In the genomic region with DNA sequence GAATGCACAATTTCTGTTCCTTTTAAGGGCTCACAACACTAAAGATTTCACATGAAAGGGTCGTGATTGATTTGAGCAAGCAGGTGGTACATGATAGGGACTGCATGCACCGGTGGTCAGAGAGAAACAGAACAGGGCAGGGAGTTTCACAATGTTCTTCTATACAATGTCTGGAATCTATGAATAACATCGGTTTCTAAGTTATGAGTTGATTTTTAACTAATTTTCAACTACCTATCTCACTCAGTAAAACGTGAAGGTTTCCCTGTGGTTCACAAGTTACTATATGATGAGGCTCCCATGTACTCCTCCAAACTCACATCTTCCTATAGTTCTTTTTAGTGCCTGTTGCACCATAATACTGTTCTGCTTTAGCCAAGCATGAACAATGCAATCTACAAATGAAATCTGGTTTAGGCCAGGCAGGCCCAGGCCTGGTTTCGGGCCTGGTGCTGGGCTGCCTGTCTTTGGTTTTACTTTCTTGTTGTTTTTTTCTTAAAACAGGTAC, we compare ENCODE assay signal across 8 cellular contexts.
A peak's percentile ranks its signal among the peaks of the same experiment; 100 is the strongest.
DNase-seq lines count a peak whose midpoint lies in the region; ATAC-seq lines count a peak whose summit lies in the region.
"Not testable (repeated sequence)": the region's sequence is repeated elsewhere in the genome, so short reads cannot be mapped to it uniquely, and the experiment has no call there.

No MANE protein-coding gene starts in this region.

- DNase-seq in activated T-cell treated with anti-CD3 and anti-CD28 coated beads, Interleukin-2, amount 50 U/mL, for 24 hours; stimulated activated naive B cell treated with anti-CD40 and anti-IgM and Interleukin-4, amounts not matched to agents 10 μg/mL and 1 μg/mL and 100 μg/mL, for 72 hours: not testable (repeated sequence)

- not testable (repeated sequence) for H3K27me3 Mint-ChIP-seq in activated T-cell treated with anti-CD3 and anti-CD28 coated beads, Interleukin-2, amount 50 U/mL, for 24 hours; stimulated activated naive B cell treated with anti-CD40 and anti-IgM and Interleukin-4, amounts not matched to agents 10 μg/mL and 1 μg/mL and 100 μg/mL, for 72 hours

- H3K9me3 Mint-ChIP-seq in activated T-cell treated with anti-CD3 and anti-CD28 coated beads, Interleukin-2, amount 50 U/mL, for 24 hours = not testable (repeated sequence)
- peaks cover 10 to 12% of the 10 kb centered on the region in 2 donors for H3K9me3 Mint-ChIP-seq in stimulated activated naive B cell treated with anti-CD40 and anti-IgM and Interleukin-4, amounts not matched to agents 10 μg/mL and 1 μg/mL and 100 μg/mL, for 72 hours

- H3K4me1 Mint-ChIP-seq in activated T-cell treated with anti-CD3 and anti-CD28 coated beads, Interleukin-2, amount 50 U/mL, for 24 hours (ENCODE audit: low read depth) = peaks cover 47% of the 10 kb centered on the region
- H3K4me1 Mint-ChIP-seq in stimulated activated naive B cell treated with anti-CD40 and anti-IgM and Interleukin-4, amounts not matched to agents 10 μg/mL and 1 μg/mL and 100 μg/mL, for 72 hours = peaks cover 62 to 95% of the 10 kb centered on the region in 2 donors

- H3K4me3 Mint-ChIP-seq in activated T-cell treated with anti-CD3 and anti-CD28 coated beads, Interleukin-2, amount 50 U/mL, for 24 hours = not testable (repeated sequence)
- peak overlapping the region; percentile 54 to 58 for H3K4me3 Mint-ChIP-seq in stimulated activated naive B cell treated with anti-CD40 and anti-IgM and Interleukin-4, amounts not matched to agents 10 μg/mL and 1 μg/mL and 100 μg/mL, for 72 hours

- ATAC-seq in GM18502 (IDR thresholded peaks at IDR 0.05; ENCODE audit: poor library complexity, unreplicated experiment) = peak; percentile 81
- ATAC-seq in GM19035 (IDR thresholded peaks at IDR 0.05; ENCODE audit: unreplicated experiment) = peak; percentile 69
- peak; percentile 59 for ATAC-seq in GM21390 (IDR thresholded peaks at IDR 0.05; ENCODE audit: unreplicated experiment)
- ATAC-seq in HG02642 (IDR thresholded peaks at IDR 0.05; ENCODE audit: poor library complexity, unreplicated experiment) = peak; percentile 74
- ATAC-seq in HG03060 (IDR thresholded peaks at IDR 0.05; ENCODE audit: low read depth, unreplicated experiment) = peak; percentile 51
- ATAC-seq in HG03442 (IDR thresholded peaks at IDR 0.05; ENCODE audit: unreplicated experiment) = peak; percentile 54
- peak; percentile 84 for ATAC-seq in stimulated activated naive B cell treated with anti-CD40 and anti-IgM and Interleukin-4, amounts not matched to agents 10 μg/mL and 1 μg/mL and 100 μg/mL, for 72 hours (replicated peaks)

- H3K36me3 Mint-ChIP-seq in activated T-cell treated with anti-CD3 and anti-CD28 coated beads, Interleukin-2, amount 50 U/mL, for 24 hours (ENCODE audit: low read depth) = not testable (repeated sequence)
- H3K36me3 Mint-ChIP-seq in stimulated activated naive B cell treated with anti-CD40 and anti-IgM and Interleukin-4, amounts not matched to agents 10 μg/mL and 1 μg/mL and 100 μg/mL, for 72 hours = peaks cover 45 to 69% of the 10 kb centered on the region in 2 donors

- H3K27ac Mint-ChIP-seq in activated T-cell treated with anti-CD3 and anti-CD28 coated beads, Interleukin-2, amount 50 U/mL, for 24 hours = peak overlapping the region; percentile 38
- H3K27ac Mint-ChIP-seq in stimulated activated naive B cell treated with anti-CD40 and anti-IgM and Interleukin-4, amounts not matched to agents 10 μg/mL and 1 μg/mL and 100 μg/mL, for 72 hours = peak overlapping the region; percentile 93
